ENCODE assay signal across 14 cellular contexts in genomic region chr12:27279836-27280235, GRCh38. TPM values are rescaled to one million over a fixed set of nuclear protein-coding genes. Genes with fewer than 3 reads are reported as not detected.
A peak's percentile ranks its signal among the peaks of the same experiment; 100 is the strongest.
DNase-seq lines count a peak whose midpoint lies in the region; ATAC-seq and TF ChIP-seq lines count a peak whose summit lies in the region.
"Had no signal": no experiment of that assay in that cellular context is flagged by ENCODE, and none has a peak within 500 bp of the region (broad histone marks: within the 10 kb centered on the region; RNA-seq: fewer than 3 reads in every experiment).

No MANE protein-coding gene starts in this region.

- H3K36me3 ChIP-seq in PC-3 (ENCODE audit: low read depth, low read length) (no peaks in the 10 kb centered on the region), mucosa of descending colon (ENCODE audit: low read depth) (no peaks in the 10 kb centered on the region)
- H3K36me3 ChIP-seq: MG63 had no signal

- DNase-seq in DMS53 treated with DMSO at 0.1 percent for 48 hours (lab: John Stamatoyannopoulos, UW; ENCODE audit: unreplicated experiment) (peak; percentile 45), PC-3 (peak; percentile 18), mucosa of descending colon (peak in 1 of 3 donors; percentile 76), NCI-H2227 (lab: John Stamatoyannopoulos, UW; ENCODE audit: unreplicated experiment) (no peak), NCI-H524 (lab: John Stamatoyannopoulos, UW) (no peak)
- DNase-seq in effector CD8-positive, alpha-beta T cell (lab: John Stamatoyannopoulos, UW) = no peak
- DNase-seq: activated B cell treated with CpG ODN at 0.5 μM for 24 hours; MG63; NCI-H2081 treated with DMSO at 0.1 percent for 48 hours; NK-92 treated with Interleukin-12 subunit alpha and Interleukin-12 subunit beta, amount 100 ng/mL, for 24 hours; substantia nigra had no signal

- POLR2A ChIA-PET in PC-3 (lab: Charles Lee; ENCODE audit: unreplicated experiment) = interaction anchor here (0.5 kb wide), 1 partner anchor 228 kb away, joined by 4 read pairs; no protein-coding TSS in a partner anchor

- no peak overlapping the region for H3K4me2 ChIP-seq in PC-3 (ENCODE audit: low read length)

- TF ChIP-seq CTCF in 22Rv1 (IDR thresholded peaks at IDR 0.05) = no peak
- TF ChIP-seq CTCF in PC-3 (conservative IDR thresholded peaks at IDR 0.05; ENCODE audit: low read depth, low read length) = no peak
- TF ChIP-seq CTCF in mucosa of descending colon (IDR thresholded peaks at IDR 0.05) = no peak

- H3K9ac ChIP-seq in PC-3 (ENCODE audit: low read length) = no peak overlapping the region

- H3K27ac ChIP-seq in 22Rv1 (peak overlapping the region; percentile 15), PC-3 (ENCODE audit: low read length) (no peak overlapping the region)
- H3K27ac ChIP-seq: SK-N-MC had no signal

- no peaks in the 10 kb centered on the region for H3K9me3 ChIP-seq in PC-3 (ENCODE audit: low read length)
- no peaks in the 10 kb centered on the region for H3K9me3 ChIP-seq in mucosa of descending colon
- H3K9me3 ChIP-seq: MG63 had no signal

- peak; percentile 42 for ATAC-seq in PC-3
- peak; percentile 81 for ATAC-seq in mucosa of descending colon
- no peak for ATAC-seq in HG03135 (IDR thresholded peaks at IDR 0.05; ENCODE audit: unreplicated experiment)

- CTCF ChIA-PET in PC-3 (lab: Charles Lee) = interaction anchor here (0.7 kb wide), 1 partner anchor 23 kb away, joined by 3 read pairs; no protein-coding TSS in a partner anchor

- H4K20me1 ChIP-seq in PC-3 (ENCODE audit: low read length) = no peaks in the 10 kb centered on the region

- H3K79me2 ChIP-seq in PC-3 (ENCODE audit: low read length) = no peaks in the 10 kb centered on the region

- H3K27me3 ChIP-seq in PC-3 (ENCODE audit: low read length) = no peaks in the 10 kb centered on the region
- H3K27me3 ChIP-seq: MG63 had no signal

- H3K4me1 ChIP-seq in PC-3 (ENCODE audit: insufficient read depth, low read length) = peaks cover 22% of the 10 kb centered on the region
- peaks cover 35% of the 10 kb centered on the region for H3K4me1 ChIP-seq in mucosa of descending colon (ENCODE audit: low read depth)

- H3K4me3 ChIP-seq in PC-3 (ENCODE audit: low read length) = no peak overlapping the region
- no peak overlapping the region for H3K4me3 ChIP-seq in mucosa of descending colon
- H3K4me3 ChIP-seq: MG63, SK-N-MC had no signal

- intact Hi-C loops in PC-3 (cut with micrococcal nuclease) = no loop called here
- intact Hi-C loops in mucosa of descending colon (cut with DNase I, micrococcal nuclease) = no loop called here

- no TSS peak for BruUV-seq in PC-3 (replicated peaks; lab: Mats Ljungman, UMichigan)

- H3K9me2 ChIP-seq in PC-3 (replicated peaks; ENCODE audit: low read length) = no peaks in the 10 kb centered on the region

- no peaks in the 10 kb centered on the region for H3F3A ChIP-seq in PC-3 (ENCODE audit: low read length, unreplicated experiment)

- H2AFZ ChIP-seq in PC-3 (ENCODE audit: low read length) = no peak overlapping the region

RNA-seq across cellular contexts. Expression of gene STK38L, which starts 35.8 kb away (rescaled TPM):
- total RNA-seq in PC-3 (2014; rRNA removed) (19.4 and 32.3 TPM in 2 replicates), mucosa of descending colon (10 to 100 TPM; 45.2 to 69.4 (median 53.6) TPM)

RNA-seq across cellular contexts. Expression of gene BMAL2, which starts 52.8 kb away (rescaled TPM):
- 126 and 137 TPM in 2 replicates for total RNA-seq in PC-3 (2014; rRNA removed)
- 1 to 10 TPM; 2.2 to 3.9 (median 3.6) TPM for total RNA-seq in mucosa of descending colon

Comparison
In these comparisons a context has a peak if more than half of its experiments do, and no peak if none do; other contexts are left out.
1. DNase-seq: peak in DMS53 treated with DMSO at 0.1 percent for 48 hours (single experiment) and PC-3 (single experiment); none in NCI-H2227 (single experiment), NCI-H524 (0 of 2) and effector CD8-positive, alpha-beta T cell (single experiment).
2. RNA of gene BMAL2, which starts 52.8 kb away (total RNA-seq): 126 to 137 TPM in PC-3; 2.2 to 3.9 TPM in mucosa of descending colon; every median in the first group is over 10 times any median in the second.